In the genomic region with DNA sequence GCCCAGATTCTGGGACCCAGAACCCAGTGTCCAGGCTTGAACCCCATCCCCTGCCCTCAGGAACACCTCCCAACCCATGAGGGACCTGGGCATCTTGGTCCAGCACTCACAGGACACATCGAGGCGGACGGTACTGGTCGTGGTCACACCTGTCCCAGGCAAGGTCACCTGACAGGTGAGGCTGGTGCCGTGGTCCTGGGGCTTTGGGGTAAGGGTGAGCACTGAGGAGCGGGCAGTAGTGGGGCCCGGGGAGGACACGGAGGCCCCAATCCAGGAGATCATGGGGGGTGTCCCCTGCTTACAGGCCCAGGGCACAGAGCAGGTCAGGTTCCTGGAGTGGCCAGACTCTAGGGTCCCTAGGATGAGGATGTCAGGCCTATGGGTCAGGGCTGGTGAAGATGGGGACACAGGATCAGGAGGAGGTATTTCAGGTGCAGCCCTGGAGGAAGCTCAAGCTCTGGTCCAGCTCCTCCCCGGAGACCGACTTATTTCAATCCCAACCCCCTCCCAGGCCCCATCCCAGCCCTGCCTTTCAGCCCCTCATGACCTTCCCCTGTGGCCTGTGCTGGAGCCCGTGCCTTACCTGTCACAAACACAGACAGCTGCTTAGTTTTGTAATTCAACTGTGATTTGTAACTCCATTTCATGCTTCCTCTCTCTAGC, we compare ENCODE assay signal across 23 cellular contexts. TPM values are rescaled to one million over a fixed set of nuclear protein-coding genes. Genes with fewer than 3 reads are reported as not detected.
A peak's percentile ranks its signal among the peaks of the same experiment; 100 is the strongest.
DNase-seq lines count a peak whose midpoint lies in the region; ATAC-seq and TF ChIP-seq lines count a peak whose summit lies in the region.
"Had no signal": no experiment of that assay in that cellular context is flagged by ENCODE, and none has a peak within 500 bp of the region (broad histone marks: within the 10 kb centered on the region; RNA-seq: fewer than 3 reads in every experiment).

No MANE protein-coding gene starts in this region.

- ATAC-seq in natural killer cell treated with Interleukin-12 subunit alpha and Interleukin-12 subunit beta and Interleukin-15 and Interleukin-18, amount 100 ng/mL, for 72 hours = peak in 1 of 2 donors; percentile 14
- no peak for ATAC-seq in natural killer cell
- ATAC-seq in HG03520 (IDR thresholded peaks at IDR 0.05; ENCODE audit: unreplicated experiment) = no peak
- ATAC-seq: A549; CD8-positive, alpha-beta T cell had no signal

- no peaks in the 10 kb centered on the region for H3K36me3 Mint-ChIP-seq in natural killer cell treated with Interleukin-12 subunit alpha and Interleukin-12 subunit beta and Interleukin-15 and Interleukin-18, amount 100 ng/mL, for 72 hours
- H3K36me3 Mint-ChIP-seq in natural killer cell (no peaks in the 10 kb centered on the region), type B pancreatic cell (no peaks in the 10 kb centered on the region)
- H3K36me3 Mint-ChIP-seq: CD8-positive, alpha-beta T cell had no signal

- peaks cover 8 to 11% of the 10 kb centered on the region in 2 donors for H3K4me1 Mint-ChIP-seq in natural killer cell treated with Interleukin-12 subunit alpha and Interleukin-12 subunit beta and Interleukin-15 and Interleukin-18, amount 100 ng/mL, for 72 hours (ENCODE audit: low read depth in 2 of 2)
- peaks cover 0 to 14% of the 10 kb centered on the region in 2 donors for H3K4me1 Mint-ChIP-seq in natural killer cell
- no peaks in the 10 kb centered on the region for H3K4me1 Mint-ChIP-seq in type B pancreatic cell (ENCODE audit: unreplicated experiment)

- H3K27me3 ChIP-seq in dorsolateral prefrontal cortex = peaks cover 0 to 59% (median 25%) of the 10 kb centered on the region in 45 donors

- H3K4me3 ChIP-seq in dorsolateral prefrontal cortex = peak overlapping the region in 45 of 59 donors; percentile 1 to 52 (median 29)
- H3K4me3 ChIP-seq: A549; BLaER1 treated with 17β-estradiol and CSF1 and Interleukin-3, amounts not matched to agents 10 nM and 100 nM had no signal

- H3K27me3 Mint-ChIP-seq in natural killer cell treated with Interleukin-12 subunit alpha and Interleukin-12 subunit beta and Interleukin-15 and Interleukin-18, amount 100 ng/mL, for 72 hours = peaks cover 7 to 23% of the 10 kb centered on the region in 2 donors
- H3K27me3 Mint-ChIP-seq in natural killer cell (ENCODE audit: low read depth in 2 of 2) = peaks cover 5 to 19% of the 10 kb centered on the region in 2 donors
- peaks cover 22% of the 10 kb centered on the region for H3K27me3 Mint-ChIP-seq in type B pancreatic cell

- intact Hi-C loops in natural killer cell (cut with micrococcal nuclease) (no loop called here), dorsolateral prefrontal cortex (cut with DNase I) (no loop called here), posterior vena cava (cut with DNase I) (loop anchor here in 1 of 2 donors (5.0 kb wide), 1 partner anchor 1875 kb away; the partner anchor contains the start of gene ZNF845)

- DNase-seq in natural killer cell treated with Interleukin-12 subunit alpha and Interleukin-12 subunit beta and Interleukin-15 and Interleukin-18, amount 100 ng/mL, for 72 hours (ENCODE audit: low spot score) = peak; percentile 57
- no peak for DNase-seq in natural killer cell
- DNase-seq in dorsolateral prefrontal cortex = no peak
- peak; percentile 57 for DNase-seq in posterior vena cava (ENCODE audit: low spot score)
- peak; percentile 62 for DNase-seq in type B pancreatic cell (ENCODE audit: extremely low spot score, unreplicated experiment)
- DNase-seq in NCI-H1694 (lab: John Stamatoyannopoulos, UW) = no peak
- DNase-seq in NCI-H2081 (lab: John Stamatoyannopoulos, UW) = no peak
- DNase-seq: Calu3, DMS53, EL, GOT3, MM.1S, NCI-H1105, NCI-H1694 treated with DMSO at 0.1 percent for 48 hours, NCI-H345, NCI-H524 treated with DMSO at 0.1 percent for 48 hours, RPMI8226, SHP77 treated with DMSO at 0.1 percent for 48 hours had no signal

- no peak overlapping the region for H3K27ac Mint-ChIP-seq in natural killer cell treated with Interleukin-12 subunit alpha and Interleukin-12 subunit beta and Interleukin-15 and Interleukin-18, amount 100 ng/mL, for 72 hours
- H3K27ac Mint-ChIP-seq in natural killer cell (no peak overlapping the region), type B pancreatic cell (no peak overlapping the region)
- H3K27ac Mint-ChIP-seq: CD8-positive, alpha-beta T cell had no signal

- no peak overlapping the region for H3K4me3 Mint-ChIP-seq in natural killer cell treated with Interleukin-12 subunit alpha and Interleukin-12 subunit beta and Interleukin-15 and Interleukin-18, amount 100 ng/mL, for 72 hours
- H3K4me3 Mint-ChIP-seq in natural killer cell (no peak overlapping the region), type B pancreatic cell (no peak overlapping the region)
- H3K4me3 Mint-ChIP-seq: CD8-positive, alpha-beta T cell had no signal

- H3K9me3 Mint-ChIP-seq in natural killer cell treated with Interleukin-12 subunit alpha and Interleukin-12 subunit beta and Interleukin-15 and Interleukin-18, amount 100 ng/mL, for 72 hours = no peaks in the 10 kb centered on the region
- H3K9me3 Mint-ChIP-seq in natural killer cell (no peaks in the 10 kb centered on the region), type B pancreatic cell (no peaks in the 10 kb centered on the region)
- H3K9me3 Mint-ChIP-seq: CD8-positive, alpha-beta T cell had no signal

- no peak for TF ChIP-seq CTCF in natural killer cell (IDR thresholded peaks at IDR 0.05)
- TF ChIP-seq CTCF in dorsolateral prefrontal cortex (IDR thresholded peaks at IDR 0.05 in 54 of 56, conservative IDR thresholded peaks at IDR 0.05 in 2 of 56; ENCODE audit: low read depth in 1 of 56, partially characterized antibody in 56 of 56) = no peak
- no peak for TF ChIP-seq CTCF in type B pancreatic cell (conservative IDR thresholded peaks at IDR 0.05)

- H3K27ac ChIP-seq in dorsolateral prefrontal cortex = peak overlapping the region in 39 of 59 donors; percentile 3 to 69 (median 48)
- H3K27ac ChIP-seq: A549; BLaER1 treated with 17β-estradiol and CSF1 and Interleukin-3, amounts not matched to agents 10 nM and 100 nM had no signal

RNA-seq across cellular contexts. Expression of gene SIGLEC8, which starts 0.8 kb away (rescaled TPM):
- not detected for total RNA-seq in natural killer cell treated with Interleukin-12 subunit alpha and Interleukin-12 subunit beta and Interleukin-15 and Interleukin-18, amount 100 ng/mL, for 72 hours
- total RNA-seq in natural killer cell (not detected), dorsolateral prefrontal cortex (10 to 100 TPM in 14 of 120 experiments, 1 to 10 TPM in 106; 1.3 to 16.1 (median 5.4) TPM), posterior vena cava (under 1 TPM; 0.19 to 0.42 TPM), type B pancreatic cell (ENCODE audit: low replicate concordance) (not detected in 2 replicates)
- total RNA-seq: Calu3; CD8-positive, alpha-beta T cell; LHCN-M2 had no signal

RNA-seq across cellular contexts. Expression of gene CEACAM18, which starts 20.9 kb away (rescaled TPM):
- not detected for total RNA-seq in natural killer cell treated with Interleukin-12 subunit alpha and Interleukin-12 subunit beta and Interleukin-15 and Interleukin-18, amount 100 ng/mL, for 72 hours
- not detected for total RNA-seq in natural killer cell
- not detected for total RNA-seq in dorsolateral prefrontal cortex
- not detected for total RNA-seq in posterior vena cava
- total RNA-seq in type B pancreatic cell (ENCODE audit: low replicate concordance) = 0.19 TPM in 1 of 2 replicates, not detected in the other
- total RNA-seq: Calu3; CD8-positive, alpha-beta T cell; LHCN-M2 had no signal

RNA-seq across cellular contexts. Expression of gene SIGLEC10, which starts 40.0 kb away (rescaled TPM):
- total RNA-seq in natural killer cell treated with Interleukin-12 subunit alpha and Interleukin-12 subunit beta and Interleukin-15 and Interleukin-18, amount 100 ng/mL, for 72 hours = 1 to 10 TPM in 1 of 2 donors, under 1 TPM in 1; 0.28 to 1.5 TPM
- total RNA-seq in natural killer cell = 10 to 100 TPM in 1 of 3 donors, 1 to 10 TPM in 2; 1.7 to 28.9 (median 6.6) TPM
- total RNA-seq in dorsolateral prefrontal cortex = 10 to 100 TPM in 30 of 120 experiments, 1 to 10 TPM in 90; 1.6 to 24.4 (median 6.1) TPM
- 10 to 100 TPM in 1 of 2 donors, 1 to 10 TPM in 1; 3.3 to 13.5 TPM for total RNA-seq in posterior vena cava
- not detected in 2 replicates for total RNA-seq in type B pancreatic cell (ENCODE audit: low replicate concordance)
- total RNA-seq: Calu3, LHCN-M2 had no signal

RNA-seq across cellular contexts. Expression of gene SIGLEC12, which starts 44.1 kb away (rescaled TPM):
- under 1 TPM in 1 of 2 donors, not detected in 1; 0.70 TPM for total RNA-seq in natural killer cell treated with Interleukin-12 subunit alpha and Interleukin-12 subunit beta and Interleukin-15 and Interleukin-18, amount 100 ng/mL, for 72 hours
- under 1 TPM in 2 of 3 donors, not detected in 1; 0.50 to 0.57 TPM for total RNA-seq in natural killer cell
- total RNA-seq in dorsolateral prefrontal cortex = under 1 TPM in 8 of 120 experiments, not detected in 112; 0.22 to 0.50 (median 0.31) TPM
- under 1 TPM; 0.42 to 1.00 TPM for total RNA-seq in posterior vena cava
- not detected in 2 replicates for total RNA-seq in type B pancreatic cell (ENCODE audit: low replicate concordance)
- total RNA-seq: Calu3; CD8-positive, alpha-beta T cell; LHCN-M2 had no signal

Comparison
In these comparisons a context has a peak if more than half of its experiments do, and no peak if none do; other contexts are left out.
1. DNase-seq: peak in natural killer cell treated with Interleukin-12 subunit alpha and Interleukin-12 subunit beta and Interleukin-15 and Interleukin-18, amount 100 ng/mL, for 72 hours (single experiment), posterior vena cava (single experiment) and type B pancreatic cell (single experiment); none in natural killer cell (single experiment), dorsolateral prefrontal cortex (0 of 10), NCI-H1694 (single experiment) and NCI-H2081 (0 of 2).